10 cellular contexts compared by ENCODE assay signal in genomic region chr5:109788596-109788995, GRCh38.
A peak's percentile ranks its signal among the peaks of the same experiment; 100 is the strongest.
DNase-seq lines count a peak whose midpoint lies in the region; ATAC-seq and TF ChIP-seq lines count a peak whose summit lies in the region.
"Had no signal": no experiment of that assay in that cellular context is flagged by ENCODE, and none has a peak within 500 bp of the region (broad histone marks: within the 10 kb centered on the region; RNA-seq: fewer than 3 reads in every experiment).

No MANE protein-coding gene starts in this region.

- ATAC-seq in CD4-positive, CD25-positive, alpha-beta regulatory T cell (ENCODE audit: low read depth in 2 of 2) = no peak
- ATAC-seq in GM19023 (IDR thresholded peaks at IDR 0.05; ENCODE audit: unreplicated experiment) (peak; percentile 76), HG02610 (IDR thresholded peaks at IDR 0.05; ENCODE audit: unreplicated experiment) (peak; percentile 96), HG03439 (IDR thresholded peaks at IDR 0.05; ENCODE audit: unreplicated experiment) (peak; percentile 93), right lobe of liver (no peak)

- peaks cover 19% of the 10 kb centered on the region for H3K36me3 ChIP-seq in CD4-positive, CD25-positive, alpha-beta regulatory T cell (ENCODE audit: control insufficient read depth, insufficient read depth, low read length)
- H3K36me3 ChIP-seq in right lobe of liver (no peaks in the 10 kb centered on the region), ascending aorta (peaks cover 0 to 12% of the 10 kb centered on the region in 2 donors)

- no peak for TF ChIP-seq CTCF in right lobe of liver (IDR thresholded peaks at IDR 0.05)
- no peak for TF ChIP-seq CTCF in ascending aorta (IDR thresholded peaks at IDR 0.05)

- peaks cover 7 to 29% (median 17%) of the 10 kb centered on the region in 4 donors for H3K4me1 Mint-ChIP-seq in CD4-positive, CD25-positive, alpha-beta regulatory T cell

- no peaks in the 10 kb centered on the region for H3K4me1 ChIP-seq in CD4-positive, CD25-positive, alpha-beta regulatory T cell (ENCODE audit: control insufficient read depth, insufficient read depth, low read length, poor library complexity, severe bottlenecking)
- H3K4me1 ChIP-seq in right lobe of liver (no peaks in the 10 kb centered on the region), ascending aorta (no peaks in the 10 kb centered on the region)
- H3K4me1 ChIP-seq: upper lobe of left lung had no signal

- WGBS in right lobe of liver (ENCODE audit: insufficient coverage, low coverage, low lambda C conversion rate, missing lambda C conversion rate) = 84% methylated on average over 3 of the region's 3 CpGs

- intact Hi-C loops in right lobe of liver (cut with DNase I) (no loop called here), ascending aorta (cut with DNase I) (loop anchor here (5.0 kb wide), 1 partner anchor 96 kb away; no protein-coding TSS in a partner anchor)

- peak overlapping the region in 1 of 3 donors; percentile 43 for H3K27ac Mint-ChIP-seq in CD4-positive, CD25-positive, alpha-beta regulatory T cell

- peak overlapping the region; percentile 9 for H3K27ac ChIP-seq in CD4-positive, CD25-positive, alpha-beta regulatory T cell (ENCODE audit: insufficient read depth, low read length, poor library complexity, severe bottlenecking)
- H3K27ac ChIP-seq in right lobe of liver = no peak overlapping the region
- no peak overlapping the region for H3K27ac ChIP-seq in ascending aorta
- H3K27ac ChIP-seq: upper lobe of left lung had no signal

- peak overlapping the region; percentile 52 for H3K4me3 ChIP-seq in CD4-positive, CD25-positive, alpha-beta regulatory T cell (ENCODE audit: low read depth, low read length)
- H3K4me3 ChIP-seq in right lobe of liver = no peak overlapping the region
- no peak overlapping the region for H3K4me3 ChIP-seq in ascending aorta
- H3K4me3 ChIP-seq: lung, upper lobe of left lung had no signal

- no peaks in the 10 kb centered on the region for H3K27me3 ChIP-seq in CD4-positive, CD25-positive, alpha-beta regulatory T cell (ENCODE audit: control insufficient read depth, insufficient read depth, low read length)
- H3K27me3 ChIP-seq in right lobe of liver = no peaks in the 10 kb centered on the region
- no peaks in the 10 kb centered on the region for H3K27me3 ChIP-seq in ascending aorta
- H3K27me3 ChIP-seq: upper lobe of left lung had no signal

- no peaks in the 10 kb centered on the region for H3K27me3 Mint-ChIP-seq in CD4-positive, CD25-positive, alpha-beta regulatory T cell

- H3K9me3 ChIP-seq in CD4-positive, CD25-positive, alpha-beta regulatory T cell (ENCODE audit: control insufficient read depth in 2 of 2, low read length in 2 of 2) = no peaks in the 10 kb centered on the region
- H3K9me3 ChIP-seq in right lobe of liver (no peaks in the 10 kb centered on the region), ascending aorta (no peaks in the 10 kb centered on the region)
- H3K9me3 ChIP-seq: upper lobe of left lung had no signal

- peak overlapping the region in 3 of 4 donors; percentile 31 to 83 (median 46) for H3K4me3 Mint-ChIP-seq in CD4-positive, CD25-positive, alpha-beta regulatory T cell

- TF ChIP-seq POLR2A in right lobe of liver (IDR thresholded peaks at IDR 0.05) = no peak

- DNase-seq in CD4-positive, CD25-positive, alpha-beta regulatory T cell = peak in 2 of 3 donors; percentile 4 to 43
- DNase-seq in kidney glomerular epithelial cell (lab: John Stamatoyannopoulos, UW) (no peak), right lobe of liver (no peak), NCI-H2107 (lab: John Stamatoyannopoulos, UW) (no peak), ascending aorta (ENCODE audit: low spot score in 2 of 2) (no peak)
- DNase-seq: upper lobe of left lung had no signal

- H3K36me3 Mint-ChIP-seq in CD4-positive, CD25-positive, alpha-beta regulatory T cell = peaks cover 39% of the 10 kb centered on the region

- H3K9me3 Mint-ChIP-seq in CD4-positive, CD25-positive, alpha-beta regulatory T cell = peaks cover 0 to 5% (median 0%) of the 10 kb centered on the region in 7 donors

Comparison
In these comparisons a context has a peak if more than half of its experiments do, and no peak if none do; other contexts are left out.
1. ATAC-seq: peak in GM19023 (single experiment), HG02610 (single experiment) and HG03439 (single experiment); none in CD4-positive, CD25-positive, alpha-beta regulatory T cell (0 of 2) and right lobe of liver (0 of 4).
2. DNase-seq: peak in CD4-positive, CD25-positive, alpha-beta regulatory T cell (2 of 3); none in kidney glomerular epithelial cell (single experiment), right lobe of liver (0 of 3), NCI-H2107 (single experiment) and ascending aorta (0 of 2).